Comparison of ENCODE assay signal across 8 cellular contexts in the genomic region with DNA sequence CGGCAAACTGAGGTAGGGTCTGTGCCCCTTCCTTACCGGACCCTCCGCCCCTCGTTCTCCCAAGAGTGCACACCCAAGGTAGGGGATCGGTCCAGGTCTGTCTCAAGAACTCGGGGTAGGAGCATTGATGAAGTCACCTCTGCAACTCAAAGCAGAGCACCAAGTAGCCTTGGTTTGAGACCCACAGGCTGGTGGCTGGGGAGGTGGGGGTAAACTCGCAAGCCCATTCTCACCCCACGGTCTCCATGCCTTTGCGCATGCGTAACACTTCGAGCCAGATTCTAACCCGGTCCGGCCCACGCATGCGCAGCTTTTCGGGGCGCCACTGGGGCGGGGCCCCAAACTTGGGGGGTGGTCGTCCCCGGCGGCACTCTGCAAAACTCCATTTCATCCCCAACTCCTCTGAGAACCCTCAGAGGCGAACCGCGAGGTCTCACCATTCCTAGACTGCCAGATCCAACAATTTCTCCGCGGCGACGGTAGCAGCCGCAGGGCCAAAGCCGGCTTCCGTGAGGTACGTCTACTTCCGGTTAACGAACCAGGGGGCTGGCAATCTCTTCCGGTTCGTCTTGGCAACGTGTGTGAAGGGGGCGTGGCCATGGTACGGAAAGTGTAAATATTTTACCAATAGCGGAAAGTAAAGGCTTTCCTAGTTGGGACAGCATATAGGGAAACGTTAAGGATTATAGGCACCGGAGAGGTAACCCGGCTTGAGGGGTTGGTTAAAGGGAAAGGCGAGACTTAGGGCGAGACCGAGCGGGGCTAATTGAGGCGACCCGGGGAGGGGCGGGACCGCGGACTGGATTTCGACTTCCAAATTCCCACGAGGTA. TPM values are rescaled to one million over a fixed set of nuclear protein-coding genes. Genes with fewer than 3 reads are reported as not detected.
DNase-seq lines count a peak whose midpoint lies in the region; ATAC-seq and TF ChIP-seq lines count a peak whose summit lies in the region.

A gene with protein sequence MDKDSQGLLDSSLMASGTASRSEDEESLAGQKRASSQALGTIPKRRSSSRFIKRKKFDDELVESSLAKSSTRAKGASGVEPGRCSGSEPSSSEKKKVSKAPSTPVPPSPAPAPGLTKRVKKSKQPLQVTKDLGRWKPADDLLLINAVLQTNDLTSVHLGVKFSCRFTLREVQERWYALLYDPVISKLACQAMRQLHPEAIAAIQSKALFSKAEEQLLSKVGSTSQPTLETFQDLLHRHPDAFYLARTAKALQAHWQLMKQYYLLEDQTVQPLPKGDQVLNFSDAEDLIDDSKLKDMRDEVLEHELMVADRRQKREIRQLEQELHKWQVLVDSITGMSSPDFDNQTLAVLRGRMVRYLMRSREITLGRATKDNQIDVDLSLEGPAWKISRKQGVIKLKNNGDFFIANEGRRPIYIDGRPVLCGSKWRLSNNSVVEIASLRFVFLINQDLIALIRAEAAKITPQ (minus strand): TSS at position 532 of the 831 bp plus-strand sequence. CDS start 1,411 bp downstream, outside the sequence.

- peak; percentile 85 for ATAC-seq in HG02763 (IDR thresholded peaks at IDR 0.05; ENCODE audit: unreplicated experiment)
- peak; percentile 88 to 93 (median 90) for ATAC-seq in T-cell (replicated peaks in 1 of 4)
- peak; percentile 68 to 93 (median 90) for ATAC-seq in heart right ventricle
- peak; percentile 94 for ATAC-seq in upper lobe of right lung

- H3K4me1 Mint-ChIP-seq in T-cell: peaks cover 54 to 71% (median 58%) of the 10 kb centered on the region in 3 donors

- H3K4me3 ChIP-seq in GM12865 (ENCODE audit: low read depth, low read length): peak within 1 kb of the TSS; percentile 95
- peak within 1 kb of the TSS; percentile 76 to 86 (median 80) for H3K4me3 ChIP-seq in adrenal gland
- H3K4me3 ChIP-seq in heart right ventricle: peak within 1 kb of the TSS; percentile 61 to 97 (median 86)
- peak within 1 kb of the TSS; percentile 74 for H3K4me3 ChIP-seq in upper lobe of right lung

- H3K27me3 Mint-ChIP-seq in T-cell: no peaks in the 10 kb centered on the region

- H3K36me3 ChIP-seq in adrenal gland (replicated peaks in 1 of 2): peaks cover 0 to 33% of the 10 kb centered on the region in 2 donors
- peaks cover 0 to 35% (median 21%) of the 10 kb centered on the region in 9 donors for H3K36me3 ChIP-seq in heart right ventricle
- peaks cover 23% of the 10 kb centered on the region for H3K36me3 ChIP-seq in upper lobe of right lung

- H3K27ac ChIP-seq in adrenal gland (peak within 1 kb of the TSS; percentile 58 to 95 (median 73)), heart right ventricle (peak within 1 kb of the TSS; percentile 65 to 98 (median 94)), upper lobe of right lung (peak within 1 kb of the TSS; percentile 95)

- H3K27me3 ChIP-seq in adrenal gland (no peaks in the 10 kb centered on the region), heart right ventricle (no peaks in the 10 kb centered on the region), upper lobe of right lung (no peaks in the 10 kb centered on the region)

- H3K27ac Mint-ChIP-seq in T-cell: peak within 1 kb of the TSS; percentile 99 to 100

- H3K9me3 ChIP-seq in adrenal gland (replicated peaks in 1 of 3) (no peaks in the 10 kb centered on the region), heart right ventricle (no peaks in the 10 kb centered on the region), upper lobe of right lung (no peaks in the 10 kb centered on the region)

- TF ChIP-seq CTCF in GM12865 (IDR thresholded peaks at IDR 0.05; ENCODE audit: insufficient read depth, low read depth, low read length, missing control alignments) (no peak), adrenal gland (IDR thresholded peaks at IDR 0.05) (no peak), heart right ventricle (IDR thresholded peaks at IDR 0.05) (no peak), upper lobe of right lung (IDR thresholded peaks at IDR 0.05) (no peak)

- intact Hi-C loops in adrenal gland (cut with DNase I): no loop called here
- intact Hi-C loops in heart right ventricle (cut with DNase I): loop anchor here in 1 of 10 donors (5.0 kb wide), 1 partner anchor 506 kb away; a partner anchor contains a TSS
- intact Hi-C loops in posterior vena cava (cut with DNase I): no loop called here
- intact Hi-C loops in upper lobe of right lung (cut with DNase I): no loop called here

- POLR2A ChIA-PET in T-cell (lab: Charles Lee): no interaction called here

- 0 to 1% (median 0%) methylated on average over 34 to 54 of the region's 54 CpGs for whole genome bisulfite sequencing in adrenal gland, 4 donors
- 1% methylated on average over 54 of the region's 54 CpGs for WGBS in heart right ventricle, 2 donors

- DNase-seq in GM12865 (ENCODE audit: low read depth) (peak; percentile 98), NCI-H1436 treated with DMSO at 0.1 percent for 48 hours (lab: John Stamatoyannopoulos, UW) (peak; percentile 58), T-cell (peak; percentile 76 to 92 (median 85)), adrenal gland (peak; percentile 85 to 95 (median 87)), heart right ventricle (peak; percentile 86 to 90), posterior vena cava (ENCODE audit: low spot score) (peak; percentile 94), upper lobe of right lung (peak; percentile 92)

- peak within 1 kb of the TSS; percentile 98 to 100 (median 99) for H3K4me3 Mint-ChIP-seq in T-cell

- H3K9me3 Mint-ChIP-seq in T-cell: no peaks in the 10 kb centered on the region

- H3K4me1 ChIP-seq in adrenal gland (replicated peaks in 1 of 2) (peaks cover 9 to 21% of the 10 kb centered on the region in 2 donors), heart right ventricle (peaks cover 15 to 67% (median 46%) of the 10 kb centered on the region in 9 donors), upper lobe of right lung (peaks cover 8% of the 10 kb centered on the region)

- CTCF ChIA-PET in T-cell (lab: Charles Lee): interaction anchor here in 1 of 2 donors (0.6 kb wide), 1 partner anchor 209 kb away, joined by 3 read pairs; no protein-coding TSS in a partner anchor

- TF ChIP-seq POLR2A in adrenal gland (IDR thresholded peaks at IDR 0.05): peak in 1 of 2 donors; percentile 33

- peaks cover 11% of the 10 kb centered on the region for H3K36me3 Mint-ChIP-seq in T-cell

RNA-seq across cellular contexts. Expression of the gene that starts here (rescaled TPM):
- total RNA-seq in T-cell (10 to 100 TPM; 66.1 to 89.0 (median 85.7) TPM), adrenal gland (10 to 100 TPM; 35.3 to 66.0 (median 50.3) TPM), heart right ventricle (100 to 1,000 TPM in 1 of 10 donors, 10 to 100 TPM in 9; 72.6 to 118 (median 82.2) TPM), posterior vena cava (10 to 100 TPM; 37.3 to 38.1 TPM), upper lobe of right lung (54.0 TPM)
- polyA plus RNA-seq in adrenal gland (10 to 100 TPM; 28.3 to 98.1 (median 81.3) TPM), heart right ventricle (10 to 100 TPM; 73.3 to 94.7 TPM)

Comparison
In these comparisons a context has a peak if more than half of its experiments do, and no peak if none do; other contexts are left out.
1. Peak in every context shown above with its lines: DNase-seq, ATAC-seq, H3K4me3 ChIP-seq and H3K27ac ChIP-seq.